Comparison of ENCODE assay signal across 36 cellular contexts in the genomic region with DNA sequence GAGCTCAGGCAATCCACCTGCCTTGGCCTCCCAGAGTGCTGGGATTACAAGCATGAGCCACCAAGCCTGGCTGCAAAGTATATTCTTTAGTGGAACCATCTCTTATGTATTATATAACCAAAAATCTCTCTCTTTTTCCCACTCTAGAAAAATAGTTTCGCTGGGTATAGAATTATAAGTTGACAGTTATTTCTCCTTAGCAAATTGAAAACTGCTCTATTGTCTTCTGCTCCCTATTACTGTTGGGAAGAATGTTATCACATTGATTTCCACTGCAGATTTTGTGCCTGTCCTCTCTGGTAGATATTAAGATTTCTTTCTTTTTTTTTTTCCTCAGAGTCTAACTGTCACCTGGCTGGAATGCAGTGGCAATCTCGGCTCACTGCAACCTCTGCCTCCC.
"Had no signal": no experiment of that assay in that cellular context is flagged by ENCODE, and none has a peak within 500 bp of the region (broad histone marks: within the 10 kb centered on the region; RNA-seq: fewer than 3 reads in every experiment).

No MANE protein-coding gene starts in this region.

- H3K36me3 ChIP-seq: MG63 had no signal

- DNase-seq: Karpas-422, Kasumi-1, MG63, MM.1S, MV-4-11, NCI-H1048, NCI-H1092, NCI-H1092 treated with DMSO at 0.1 percent for 48 hours, NCI-H1105, NCI-H1105 treated with DMSO at 0.1 percent for 48 hours, NCI-H1417, NCI-H1417 treated with DMSO at 0.1 percent for 48 hours, NCI-H1436, NCI-H1436 treated with DMSO at 0.1 percent for 48 hours, NCI-H146, NCI-H1694, NCI-H1694 treated with DMSO at 0.1 percent for 48 hours, NCI-H187, NCI-H187 treated with DMSO at 0.1 percent for 48 hours, NCI-H1930, NCI-H2029, NCI-H2029 treated with DMSO at 0.1 percent for 48 hours, NCI-H2081, NCI-H2081 treated with DMSO at 0.1 percent for 48 hours, NCI-H2107, NCI-H2171, NCI-H2171 treated with DMSO at 0.1 percent for 48 hours, NCI-H2227 treated with DMSO at 0.1 percent for 48 hours, NCI-H226, NCI-H345, NCI-H446, NCI-H446 treated with DMSO at 0.1 percent for 48 hours, NCI-H510A, NCI-H510A treated with DMSO at 0.1 percent for 48 hours, NCI-H524, NCI-H524 treated with DMSO at 0.1 percent for 48 hours had no signal

- H3K9me3 ChIP-seq: MG63 had no signal

- H3K27me3 ChIP-seq: MG63 had no signal

- H3K4me3 ChIP-seq: MG63 had no signal
